In genomic region chr12:13197526-13198141, GRCh38 we compare ENCODE assay signal across 8 cellular contexts. TPM values are rescaled to one million over a fixed set of nuclear protein-coding genes. Genes with fewer than 3 reads are reported as not detected.
DNase-seq lines count a peak whose midpoint lies in the region; ATAC-seq and TF ChIP-seq lines count a peak whose summit lies in the region.

No MANE protein-coding gene starts in this region.

- H3K9me3 Mint-ChIP-seq in neural crest cell = no peaks in the 10 kb centered on the region

- no peak for TF ChIP-seq CTCF in neural crest cell (conservative IDR thresholded peaks at IDR 0.05)
- no peak for TF ChIP-seq CTCF in omental fat pad (IDR thresholded peaks at IDR 0.05)

- ATAC-seq in omental fat pad (ENCODE audit: low FRiP score) = no peak

- no peak overlapping the region for H3K9ac ChIP-seq in endocrine pancreas (ENCODE audit: control insufficient read depth, insufficient read depth, low read length)

- no peaks in the 10 kb centered on the region for H3K27me3 ChIP-seq in endocrine pancreas (ENCODE audit: control insufficient read depth, insufficient read depth, low read length)

- H3K4me1 ChIP-seq in endocrine pancreas (ENCODE audit: control insufficient read depth, insufficient read depth, low read length) = no peaks in the 10 kb centered on the region

- H3K4me1 Mint-ChIP-seq in neural crest cell = peaks cover 40% of the 10 kb centered on the region

- H3K27ac Mint-ChIP-seq in neural crest cell (ENCODE audit: unreplicated experiment) = peak overlapping the region; percentile 21

- H3K4me3 Mint-ChIP-seq in neural crest cell = no peak overlapping the region

- peaks cover 14% of the 10 kb centered on the region for H3K27me3 Mint-ChIP-seq in neural crest cell (ENCODE audit: low read depth)

- peak overlapping the region; percentile 50 for H3K4me3 ChIP-seq in endocrine pancreas (ENCODE audit: control insufficient read depth, insufficient read depth, low read length)

- DNase-seq in AG20443 (ENCODE audit: low spot score) (peak; percentile 30), NCI-H226 (peak; percentile 34), neural crest cell (ENCODE audit: low read depth, low spot score) (no peak), DMS79 treated with DMSO at 0.1 percent for 48 hours (lab: John Stamatoyannopoulos, UW) (no peak), KG1 (lab: John Stamatoyannopoulos, UW) (no peak), omental fat pad (ENCODE audit: low spot score) (no peak)
- no peak for DNase-seq in stimulated activated CD4-positive, alpha-beta T cell treated with anti-CD3 and anti-CD28 coated beads, Interleukin-4, amount 100 ng/mL, for 24 hours

- no peaks in the 10 kb centered on the region for H3K36me3 Mint-ChIP-seq in neural crest cell (ENCODE audit: low read depth)

- H3K9me3 ChIP-seq in endocrine pancreas (ENCODE audit: control insufficient read depth, low read length) = no peaks in the 10 kb centered on the region

- H3K36me3 ChIP-seq in endocrine pancreas (ENCODE audit: control insufficient read depth, insufficient read depth, low read length) = no peaks in the 10 kb centered on the region

RNA-seq across cellular contexts. Expression of gene EMP1, which starts 1.1 kb away (rescaled TPM):
- total RNA-seq in neural crest cell (0.30 and 0.68 TPM in 2 replicates), omental fat pad (1,000 to 10,000 TPM in 2 of 4 donors, 100 to 1,000 TPM in 2; 687 to 4,689 (median 1,133) TPM)

Comparison
In these comparisons a context has a peak if more than half of its experiments do, and no peak if none do; other contexts are left out.
1. DNase-seq: peak in AG20443 (single experiment) and NCI-H226 (single experiment); none in neural crest cell (single experiment), DMS79 treated with DMSO at 0.1 percent for 48 hours (single experiment), KG1 (single experiment), stimulated activated CD4-positive, alpha-beta T cell treated with anti-CD3 and anti-CD28 coated beads, Interleukin-4, amount 100 ng/mL, for 24 hours (single experiment) and omental fat pad (single experiment).
2. RNA of gene EMP1, which starts 1.1 kb away (total RNA-seq): 687 to 4,689 TPM in omental fat pad; 0.30 to 0.68 TPM in neural crest cell; every median in the first group is over 100 times any median in the second.